Comparison of ENCODE assay signal across 22 cellular contexts in genomic region chr7:68038621-68039314, GRCh38.
A peak's percentile ranks its signal among the peaks of the same experiment; 100 is the strongest.
DNase-seq lines count a peak whose midpoint lies in the region; ATAC-seq, FAIRE-seq and TF ChIP-seq lines count a peak whose summit lies in the region.
"Had no signal": no experiment of that assay in that cellular context is flagged by ENCODE, and none has a peak within 500 bp of the region (broad histone marks: within the 10 kb centered on the region; RNA-seq: fewer than 3 reads in every experiment).

No MANE protein-coding gene starts in this region.

- no peak overlapping the region for H2AFZ ChIP-seq in trophoblast cell (ENCODE audit: insufficient read depth, low read length, poor library complexity)

- H2BK5ac ChIP-seq in trophoblast cell (ENCODE audit: low read depth, low read length, poor library complexity): no peak overlapping the region

- H3K4ac ChIP-seq in trophoblast cell (ENCODE audit: low read depth, low read length): no peak overlapping the region

- H3K4me3 ChIP-seq in mesodermal cell (ENCODE audit: extremely low read depth, insufficient read depth, low read length, poor library complexity, severe bottlenecking) (no peak overlapping the region), trophoblast cell (ENCODE audit: low read depth, low read length) (no peak overlapping the region), lower leg skin (ENCODE audit: low read depth, poor library complexity, severe bottlenecking) (no peak overlapping the region)
- H3K4me3 ChIP-seq: esophagus muscularis mucosa, lower lobe of right lung, psoas muscle had no signal

- no peaks in the 10 kb centered on the region for H3K79me2 ChIP-seq in trophoblast cell (ENCODE audit: control insufficient read depth, insufficient read depth, low read length, poor library complexity)

- H3K27me3 ChIP-seq in trophoblast cell (ENCODE audit: insufficient read depth, low read length): no peaks in the 10 kb centered on the region
- H3K27me3 ChIP-seq: BE2C, esophagus muscularis mucosa had no signal

- peak; percentile 88 for FAIRE-seq in RCC 7860 (lab: Jason Lieb, UNC)

- no peak overlapping the region for H2BK120ac ChIP-seq in trophoblast cell (ENCODE audit: insufficient read depth, low read length, poor library complexity)

- H3K9me3 ChIP-seq in mesodermal cell (ENCODE audit: control insufficient read depth, low read length) (no peaks in the 10 kb centered on the region), trophoblast cell (ENCODE audit: insufficient read depth, low read depth, low read length) (peaks cover 1% of the 10 kb centered on the region)
- H3K9me3 ChIP-seq: BE2C, esophagus muscularis mucosa, lower lobe of right lung, psoas muscle had no signal

- H3K23ac ChIP-seq in trophoblast cell (ENCODE audit: low read length): no peak overlapping the region

- H4K8ac ChIP-seq in trophoblast cell (ENCODE audit: low read depth, low read length): no peak overlapping the region

- DNase-seq in GM03348 (ENCODE audit: low spot score) (peak; percentile 32), RCC 7860 (ENCODE audit: low spot score) (peak; percentile 39), dedifferentiated amniotic fluid mesenchymal stem cell (ENCODE audit: extremely low spot score) (peak; percentile 16), NOMO-1 treated with dmso at 0.1 percent for 144 hours (lab: John Stamatoyannopoulos, UW; ENCODE audit: unreplicated experiment) (no peak), trophoblast cell (no peak), left colon (no peak), lower leg skin (ENCODE audit: low spot score in 2 of 2) (no peak)
- DNase-seq: activated effector memory CD4-positive, alpha-beta T cell treated with Interleukin-2 at 50 U/mL for 16 hours; aorta; BE2C; dermis blood vessel endothelial cell; lower lobe of right lung; natural killer cell; NCI-H2029; NCI-H69; psoas muscle; RPMI8226; stimulated activated CD4-positive, alpha-beta T cell treated with anti-CD3 and anti-CD28 coated beads, Interleukin-15, amount 100 ng/mL, for 24 hours; T-helper 1 cell had no signal

- H3K4me2 ChIP-seq in trophoblast cell (ENCODE audit: low read length): no peak overlapping the region

- no peaks in the 10 kb centered on the region for H3K79me1 ChIP-seq in trophoblast cell (ENCODE audit: low read length)

- H3K18ac ChIP-seq in trophoblast cell (ENCODE audit: low read length): no peak overlapping the region

- H3K4me1 ChIP-seq in mesodermal cell (ENCODE audit: control insufficient read depth, insufficient read depth, low read length, poor library complexity, severe bottlenecking) (no peaks in the 10 kb centered on the region), trophoblast cell (ENCODE audit: control insufficient read depth in 1 of 2, insufficient read depth in 2 of 2, low read length in 2 of 2) (no peaks in the 10 kb centered on the region)
- H3K4me1 ChIP-seq: BE2C, esophagus muscularis mucosa, lower lobe of right lung, psoas muscle had no signal

- H2BK12ac ChIP-seq in trophoblast cell (ENCODE audit: low read length): no peak overlapping the region

- no peak for TF ChIP-seq CTCF in lower leg skin (IDR thresholded peaks at IDR 0.05)

- H3K9ac ChIP-seq in trophoblast cell (ENCODE audit: low read length): no peak overlapping the region

- no peak overlapping the region for H4K12ac ChIP-seq in trophoblast cell (ENCODE audit: low read depth, low read length)

- intact Hi-C loops in left colon (cut with DNase I, micrococcal nuclease): no loop called here
- intact Hi-C loops in lower leg skin (cut with DNase I; ENCODE audit: low total_unique reads): no loop called here

- no peaks in the 10 kb centered on the region for H3K36me3 ChIP-seq in mesodermal cell (ENCODE audit: control insufficient read depth, insufficient read depth, low read length)
- no peaks in the 10 kb centered on the region for H3K36me3 ChIP-seq in trophoblast cell (ENCODE audit: control insufficient read depth in 1 of 2, insufficient read depth in 2 of 2, low read length in 2 of 2)
- H3K36me3 ChIP-seq: BE2C, esophagus muscularis mucosa, lower lobe of right lung had no signal

- ATAC-seq in left colon: no peak
- ATAC-seq: lower lobe of right lung, natural killer cell, psoas muscle, WTC11 had no signal

- H4K91ac ChIP-seq in trophoblast cell (ENCODE audit: low read depth, low read length): no peak overlapping the region

- 87 to 100% methylated on average over 1 to 2 of the region's 4 CpGs for WGBS in mesodermal cell (ENCODE audit: insufficient coverage in 2 of 2), 2 experiments
- WGBS in trophoblast cell (ENCODE audit: extremely low coverage, insufficient coverage, insufficient read length): no CpG with 5 or more reads among the region's 4 CpGs
- 71 to 77% methylated on average over 4 of the region's 4 CpGs for WGBS in lower leg skin, 2 donors

- H3K27ac ChIP-seq in mesodermal cell (ENCODE audit: low read depth, low read length, severe bottlenecking) (peak overlapping the region; percentile 47), trophoblast cell (ENCODE audit: low read depth, low read length) (no peak overlapping the region)
- H3K27ac ChIP-seq: esophagus muscularis mucosa, lower lobe of right lung, psoas muscle had no signal

- H3K14ac ChIP-seq in trophoblast cell (ENCODE audit: low read length): no peak overlapping the region

- H2AK5ac ChIP-seq in trophoblast cell (ENCODE audit: low read length): no peak overlapping the region

- no peak for TF ChIP-seq POLR2A in lower leg skin (IDR thresholded peaks at IDR 0.05)

Comparison
In these comparisons a context has a peak if more than half of its experiments do, and no peak if none do; other contexts are left out.
1. DNase-seq: peak in GM03348 (single experiment), RCC 7860 (single experiment) and dedifferentiated amniotic fluid mesenchymal stem cell (single experiment); none in NOMO-1 treated with dmso at 0.1 percent for 144 hours (single experiment), trophoblast cell (0 of 2), left colon (0 of 2) and lower leg skin (0 of 2).